In the genomic region with DNA sequence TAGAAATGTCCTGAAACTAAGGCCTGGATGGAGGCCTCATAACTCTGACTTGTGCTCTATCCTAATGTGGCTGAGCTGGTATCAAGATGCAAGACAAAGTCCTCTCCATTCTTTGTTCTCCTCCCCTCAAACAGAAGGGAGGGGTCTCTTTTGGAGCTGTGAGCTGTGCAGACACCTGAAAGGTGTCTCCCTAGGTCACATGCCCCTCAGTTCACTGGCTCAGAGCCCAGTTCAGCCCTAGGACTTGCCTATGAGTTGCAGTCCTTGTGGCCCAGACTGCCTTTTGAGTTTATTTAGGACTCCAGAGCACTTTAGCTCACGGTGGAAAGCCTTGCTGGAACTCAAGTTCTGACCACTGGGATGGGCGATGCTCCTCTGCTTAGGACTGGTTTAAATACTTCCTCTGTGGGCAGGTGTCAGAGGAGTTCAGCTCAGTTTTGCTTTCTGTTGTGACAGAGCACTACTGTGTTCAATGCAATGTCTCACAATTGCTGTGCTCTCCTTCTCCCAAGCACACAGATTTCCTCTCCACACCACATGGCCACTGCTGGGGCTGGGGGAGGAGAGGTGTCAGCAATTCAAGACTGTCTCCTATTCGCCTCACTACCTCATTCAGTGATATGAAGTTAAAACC, we compare ENCODE assay signal across 14 cellular contexts.
DNase-seq lines count a peak whose midpoint lies in the region; ATAC-seq, FAIRE-seq and TF ChIP-seq lines count a peak whose summit lies in the region.
"Had no signal": no experiment of that assay in that cellular context is flagged by ENCODE, and none has a peak within 500 bp of the region (broad histone marks: within the 10 kb centered on the region; RNA-seq: fewer than 3 reads in every experiment).

No MANE protein-coding gene starts in this region.

- no peak overlapping the region for H2BK120ac ChIP-seq in H1 (replicated peaks; ENCODE audit: low read depth, low read length)

- peaks cover 0 to 5% (median 0%) of the 10 kb centered on the region in 4 donors for H3K4me1 Mint-ChIP-seq in naive thymus-derived CD8-positive, alpha-beta T cell

- H3K27ac ChIP-seq in H1 (ENCODE audit: low read depth, low read length) (no peak overlapping the region), gastroesophageal sphincter (no peak overlapping the region)
- H3K27ac ChIP-seq: adrenal gland had no signal

- no peak overlapping the region for H2BK15ac ChIP-seq in H1 (ENCODE audit: low read length)

- no peak overlapping the region for H3K4me3 Mint-ChIP-seq in naive thymus-derived CD8-positive, alpha-beta T cell
- H3K4me3 Mint-ChIP-seq: activated CD4-positive, alpha-beta memory T cell treated with anti-CD3 and anti-CD28 coated beads for 36 hours had no signal

- no peak overlapping the region for H3K27ac Mint-ChIP-seq in naive thymus-derived CD8-positive, alpha-beta T cell
- H3K27ac Mint-ChIP-seq: activated CD4-positive, alpha-beta memory T cell treated with anti-CD3 and anti-CD28 coated beads for 36 hours had no signal

- CTCF ChIA-PET in H1 (lab: Charles Lee; ENCODE audit: partially characterized antibody): interaction anchor here (0.6 to 1.2 kb wide), 3 partner anchors 9 to 518 kb away, joined by 3 read pairs; no protein-coding TSS in a partner anchor

- H3K4me3 ChIP-seq in H1 (ENCODE audit: extremely low read depth in 1 of 4, insufficient read depth in 2 of 4, low read depth in 3 of 4, low read length in 4 of 4) (no peak overlapping the region), gastroesophageal sphincter (no peak overlapping the region)
- H3K4me3 ChIP-seq: adrenal gland had no signal

- no peak overlapping the region for H3K4ac ChIP-seq in H1 (replicated peaks; ENCODE audit: insufficient read length, low read depth, low read length)

- H3K79me2 ChIP-seq in H1 (ENCODE audit: control insufficient read depth in 1 of 2, insufficient read depth in 2 of 2, low read length in 2 of 2): no peaks in the 10 kb centered on the region

- H4K8ac ChIP-seq in H1 (ENCODE audit: extremely low read depth, insufficient read depth, low read length): no peak overlapping the region

- no peaks in the 10 kb centered on the region; the same call in 1 of the 2 replicates for H3K23me2 ChIP-seq in H1 (ENCODE audit: low read depth, low read length)

- no peak overlapping the region for H2BK20ac ChIP-seq in H1 (ENCODE audit: low read length)

- H3K14ac ChIP-seq in H1 (ENCODE audit: insufficient read length): no peak overlapping the region

- no peak overlapping the region for H3K23ac ChIP-seq in H1 (ENCODE audit: insufficient read length)

- no peak overlapping the region for H2BK5ac ChIP-seq in H1 (ENCODE audit: low read depth, low read length)

- TF ChIP-seq EP300 in H1 (IDR thresholded peaks at IDR 0.05; ENCODE audit: borderline replicate concordance in 1 of 2, low read depth in 2 of 2, low read length in 2 of 2): no peak
- TF ChIP-seq EP300 in gastroesophageal sphincter (IDR thresholded peaks at IDR 0.05): no peak

- H3K79me1 ChIP-seq in H1 (ENCODE audit: low read depth, low read length): no peaks in the 10 kb centered on the region

- no peak overlapping the region for H2AK5ac ChIP-seq in H1 (ENCODE audit: low read depth, low read length)

- DNase-seq in H1 (ENCODE audit: low read depth in 1 of 2, low spot score in 2 of 2) (no peak), medulla oblongata (ENCODE audit: extremely low spot score) (no peak), OCI-M2 (lab: John Stamatoyannopoulos, UW; ENCODE audit: unreplicated experiment) (no peak)
- no peak for DNase-seq in naive thymus-derived CD8-positive, alpha-beta T cell
- DNase-seq: activated CD4-positive, alpha-beta memory T cell treated with anti-CD3 and anti-CD28 coated beads for 36 hours; adrenal gland; effector CD8-positive, alpha-beta T cell; NCI-H510A treated with DMSO at 0.1 percent for 48 hours; SK-N-SH had no signal

- POLR2A ChIA-PET in H1 (lab: Charles Lee; ENCODE audit: partially characterized antibody): no interaction called here
- POLR2A ChIA-PET in naive thymus-derived CD8-positive, alpha-beta T cell (lab: Charles Lee): no interaction called here

- TF ChIP-seq CTCF in H1 (IDR thresholded peaks at IDR 0.05; ENCODE audit: control extremely low read depth in 1 of 3, insufficient read depth in 1 of 3, low read depth in 1 of 3, low read length in 3 of 3) (no peak), gastroesophageal sphincter (IDR thresholded peaks at IDR 0.05) (no peak)

- no peak for TF ChIP-seq RAD21 in H1 (IDR thresholded peaks at IDR 0.05 in 1 of 2, conservative IDR thresholded peaks at IDR 0.05 in 1 of 2; ENCODE audit: low read depth in 2 of 2, low read length in 2 of 2)

- H3K4me2 ChIP-seq in H1 (ENCODE audit: insufficient read depth in 1 of 2, low read depth in 2 of 2, low read length in 2 of 2): no peak overlapping the region
- H3K4me2 ChIP-seq: SK-N-SH had no signal

- H3K27me3 ChIP-seq in H1 (replicated peaks in 1 of 4; ENCODE audit: control insufficient read depth in 3 of 4, extremely low read depth in 1 of 4, insufficient read depth in 3 of 4, low read length in 3 of 4) (no peaks in the 10 kb centered on the region), gastroesophageal sphincter (no peaks in the 10 kb centered on the region)
- H3K27me3 ChIP-seq: adrenal gland had no signal

- ATAC-seq in GM18909 (IDR thresholded peaks at IDR 0.05; ENCODE audit: poor library complexity, unreplicated experiment) (peak; percentile 98), GM21619 (IDR thresholded peaks at IDR 0.05; ENCODE audit: unreplicated experiment) (peak; percentile 99), HG03103 (IDR thresholded peaks at IDR 0.05; ENCODE audit: low read depth, unreplicated experiment) (peak; percentile 96), gastroesophageal sphincter (no peak)
- ATAC-seq in naive thymus-derived CD8-positive, alpha-beta T cell: no peak

- H3K4me1 ChIP-seq in H1 (replicated peaks in 1 of 4; ENCODE audit: control insufficient read depth in 3 of 4, insufficient read depth in 4 of 4, low read length in 3 of 4): no peaks in the 10 kb centered on the region
- no peaks in the 10 kb centered on the region for H3K4me1 ChIP-seq in gastroesophageal sphincter
- H3K4me1 ChIP-seq: adrenal gland had no signal

- no peaks in the 10 kb centered on the region for H3K9me3 Mint-ChIP-seq in naive thymus-derived CD8-positive, alpha-beta T cell
- H3K9me3 Mint-ChIP-seq: activated CD4-positive, alpha-beta memory T cell treated with anti-CD3 and anti-CD28 coated beads for 36 hours had no signal

- no peaks in the 10 kb centered on the region for H4K20me1 ChIP-seq in H1 (replicated peaks in 1 of 2; ENCODE audit: control insufficient read depth in 1 of 2, insufficient read depth in 2 of 2, low read length in 2 of 2)

- TF ChIP-seq POLR2A in H1 (IDR thresholded peaks at IDR 0.05; ENCODE audit: control extremely low read depth in 1 of 2, low read depth in 2 of 2, low read length in 2 of 2): no peak
- TF ChIP-seq POLR2A in gastroesophageal sphincter (IDR thresholded peaks at IDR 0.05): no peak

- no peaks in the 10 kb centered on the region; a peak in 1 of 8 replicates for H3K36me3 ChIP-seq in H1 (ENCODE audit: control insufficient read depth in 2 of 4, insufficient read depth in 4 of 4, low read length in 3 of 4)
- H3K36me3 ChIP-seq in gastroesophageal sphincter: no peaks in the 10 kb centered on the region
- H3K36me3 ChIP-seq: adrenal gland had no signal

- H4K5ac ChIP-seq in H1 (ENCODE audit: insufficient read length, low read depth, low read length): no peak overlapping the region

- H3K27me3 Mint-ChIP-seq in naive thymus-derived CD8-positive, alpha-beta T cell: peaks cover 4 to 43% (median 17%) of the 10 kb centered on the region in 5 donors

- no peak overlapping the region for H4K91ac ChIP-seq in H1 (replicated peaks; ENCODE audit: insufficient read length, low read length)

- WGBS in H1 (ENCODE audit: extremely low coverage in 1 of 2, insufficient coverage in 1 of 2, insufficient read length in 1 of 2, insufficient replicate concordance in 2 of 2, low coverage in 1 of 2, low lambda C conversion rate in 2 of 2, missing lambda C conversion rate in 1 of 2), 2 experiments: 89% methylated on average over 3 of the region's 3 CpGs; no CpG with 5 or more reads in 1 of the 2 experiments
- WGBS in gastroesophageal sphincter (ENCODE audit: low coverage in 1 of 2), 2 donors: 89 to 91% methylated on average over 1 of the region's 3 CpGs

- no peak overlapping the region for H2BK12ac ChIP-seq in H1 (ENCODE audit: low read depth, low read length)

- H2AFZ ChIP-seq in H1 (ENCODE audit: low read length): 0 out of 2 replicates have a peak overlapping the region, but pooled peaks have one; percentile 41

- no peak overlapping the region for H3K56ac ChIP-seq in H1 (replicated peaks; ENCODE audit: insufficient read length, low read depth, low read length)

- H3K36me3 Mint-ChIP-seq in naive thymus-derived CD8-positive, alpha-beta T cell: no peaks in the 10 kb centered on the region
- H3K36me3 Mint-ChIP-seq: activated CD4-positive, alpha-beta memory T cell treated with anti-CD3 and anti-CD28 coated beads for 36 hours had no signal

- H3K18ac ChIP-seq in H1 (ENCODE audit: extremely low read depth, low read length): no peak overlapping the region

- FAIRE-seq in H1 (lab: Jason Lieb, UNC): no peak
- FAIRE-seq: D721Med had no signal

- H3K9me3 ChIP-seq in H1 (ENCODE audit: insufficient read depth in 2 of 2, low read depth in 1 of 2, low read length in 1 of 2): no peaks in the 10 kb centered on the region
- H3K9me3 ChIP-seq in gastroesophageal sphincter: no peaks in the 10 kb centered on the region
- H3K9me3 ChIP-seq: adrenal gland, SK-N-SH had no signal

- H3K9ac ChIP-seq in H1 (replicated peaks in 1 of 4; ENCODE audit: extremely low read depth in 1 of 4, low read depth in 3 of 4, low read length in 3 of 4): no peak overlapping the region
- H3K9ac ChIP-seq: SK-N-SH had no signal

Comparison
In these comparisons a context has a peak if more than half of its experiments do, and no peak if none do; other contexts are left out.
1. ATAC-seq: peak in GM18909 (single experiment), GM21619 (single experiment) and HG03103 (single experiment); none in naive thymus-derived CD8-positive, alpha-beta T cell (0 of 2) and gastroesophageal sphincter (single experiment).